In genomic region chr3:126277629-126278378, GRCh38 we compare ENCODE assay signal across 22 cellular contexts.
DNase-seq lines count a peak whose midpoint lies in the region; ATAC-seq lines count a peak whose summit lies in the region.
"Had no signal": no experiment of that assay in that cellular context is flagged by ENCODE, and none has a peak within 500 bp of the region (broad histone marks: within the 10 kb centered on the region; RNA-seq: fewer than 3 reads in every experiment).

No MANE protein-coding gene starts in this region.

- DNase-seq in left cardiac atrium = no peak
- no peak for DNase-seq in cardiac septum (ENCODE audit: low spot score)
- no peak for DNase-seq in left ventricle myocardium superior
- peak; percentile 26 for DNase-seq in pons (ENCODE audit: low spot score)
- no peak for DNase-seq in activated CD4-positive, CD25-positive, alpha-beta regulatory T cell (lab: John Stamatoyannopoulos, UW)
- DNase-seq in posterior cingulate gyrus = no peak
- no peak for DNase-seq in superior temporal gyrus (ENCODE audit: extremely low spot score)
- DNase-seq in CD1c-positive myeloid dendritic cell (ENCODE audit: extremely low spot score) = no peak
- DNase-seq: activated CD4-positive, alpha-beta T cell treated with anti-CD3 and anti-CD28 coated beads for 4 hours; Calu3; dermis blood vessel endothelial cell; EL; foreskin keratinocyte; hippocampal formation; mesendoderm; natural killer cell; NCI-H1436 treated with DMSO at 0.1 percent for 48 hours; NCI-H2171 treated with DMSO at 0.1 percent for 48 hours; NCI-H748 treated with DMSO at 0.1 percent for 48 hours; stimulated activated CD4-positive, alpha-beta T cell treated with anti-CD3 and anti-CD28 coated beads, Interleukin-4, amount 100 ng/mL, for 24 hours; SW 1271 had no signal

- peak; percentile 16 to 66 for ATAC-seq in left cardiac atrium
- peak; percentile 68 for ATAC-seq in left ventricle myocardium superior
- ATAC-seq: activated T-helper 17 cell treated with anti-CD3 and anti-CD28 coated beads, Interleukin-2, amount 50 U/mL, for 72 hours; foreskin keratinocyte; natural killer cell had no signal

- intact Hi-C loops in left cardiac atrium (cut with DNase I) = no loop called here
- intact Hi-C loops in cardiac septum (cut with DNase I) = no loop called here
- intact Hi-C loops in left ventricle myocardium superior (cut with micrococcal nuclease) = no loop called here
- intact Hi-C loops in posterior cingulate gyrus (cut with DNase I) = no loop called here
